ENCODE assay signal across 1 cellular context in the genomic region with DNA sequence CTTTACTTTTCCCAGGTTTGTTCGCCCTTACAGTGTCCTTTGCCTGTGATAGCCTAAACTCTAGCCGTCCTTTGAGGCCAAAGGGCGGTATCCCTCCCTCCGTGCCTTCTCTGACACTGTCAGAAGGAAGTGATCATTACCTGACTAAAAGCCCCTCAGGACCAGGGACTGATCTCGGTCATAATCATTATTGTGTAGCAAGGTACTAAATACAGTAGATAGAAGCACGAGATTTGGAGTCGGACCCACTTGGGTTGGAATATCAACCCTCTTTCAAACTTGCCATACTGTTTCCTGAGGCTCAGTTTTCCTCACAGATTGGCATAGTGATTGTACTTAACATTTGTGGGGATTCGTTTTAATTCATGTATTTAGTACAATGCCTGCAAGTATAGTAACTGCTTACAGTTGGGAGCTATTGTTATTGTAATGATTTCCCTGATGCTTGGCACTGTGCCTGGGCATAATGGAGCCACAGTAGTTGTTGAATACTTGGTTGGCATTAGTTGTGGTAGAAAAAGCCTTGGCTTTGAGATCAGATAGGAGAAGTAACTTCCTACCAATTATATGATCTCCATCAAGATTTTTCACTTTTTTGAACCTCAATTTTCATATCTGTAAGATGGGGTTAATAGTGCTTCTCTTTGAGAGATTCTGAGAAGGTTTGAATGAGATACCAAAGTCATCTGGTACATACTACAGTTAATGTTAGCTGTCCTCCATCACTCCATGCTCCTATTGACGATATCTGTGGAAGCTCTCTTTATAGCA.
TF ChIP-seq lines count a peak whose summit lies in the region.

No MANE protein-coding gene starts in this region.

TF ChIP-seq in IMR-90, 13 proteins besides CTCF, POLR2A, EP300 and RAD21:
- TF ChIP-seq, protein P1, sequence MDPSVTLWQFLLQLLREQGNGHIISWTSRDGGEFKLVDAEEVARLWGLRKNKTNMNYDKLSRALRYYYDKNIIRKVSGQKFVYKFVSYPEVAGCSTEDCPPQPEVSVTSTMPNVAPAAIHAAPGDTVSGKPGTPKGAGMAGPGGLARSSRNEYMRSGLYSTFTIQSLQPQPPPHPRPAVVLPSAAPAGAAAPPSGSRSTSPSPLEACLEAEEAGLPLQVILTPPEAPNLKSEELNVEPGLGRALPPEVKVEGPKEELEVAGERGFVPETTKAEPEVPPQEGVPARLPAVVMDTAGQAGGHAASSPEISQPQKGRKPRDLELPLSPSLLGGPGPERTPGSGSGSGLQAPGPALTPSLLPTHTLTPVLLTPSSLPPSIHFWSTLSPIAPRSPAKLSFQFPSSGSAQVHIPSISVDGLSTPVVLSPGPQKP (IDR thresholded peaks at IDR 0.05; ENCODE audit: borderline replicate concordance, low read depth, low read length) = no peak
- TF ChIP-seq, protein P2, sequence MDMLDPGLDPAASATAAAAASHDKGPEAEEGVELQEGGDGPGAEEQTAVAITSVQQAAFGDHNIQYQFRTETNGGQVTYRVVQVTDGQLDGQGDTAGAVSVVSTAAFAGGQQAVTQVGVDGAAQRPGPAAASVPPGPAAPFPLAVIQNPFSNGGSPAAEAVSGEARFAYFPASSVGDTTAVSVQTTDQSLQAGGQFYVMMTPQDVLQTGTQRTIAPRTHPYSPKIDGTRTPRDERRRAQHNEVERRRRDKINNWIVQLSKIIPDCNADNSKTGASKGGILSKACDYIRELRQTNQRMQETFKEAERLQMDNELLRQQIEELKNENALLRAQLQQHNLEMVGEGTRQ (IDR thresholded peaks at IDR 0.05; ENCODE audit: low read depth, low read length) = no peak
- TF ChIP-seq RCOR1 (IDR thresholded peaks at IDR 0.05; ENCODE audit: insufficient replicate concordance, low read length) (no peak), MAZ (IDR thresholded peaks at IDR 0.05; ENCODE audit: borderline replicate concordance, low read depth, low read length) (no peak), MAFK (IDR thresholded peaks at IDR 0.05; ENCODE audit: low read depth, low read length) (no peak), MXI1 (IDR thresholded peaks at IDR 0.05; ENCODE audit: borderline replicate concordance, low read depth, low read length) (no peak), CHD1 (IDR thresholded peaks at IDR 0.05; ENCODE audit: low read depth, low read length) (no peak), RFX5 (IDR thresholded peaks at IDR 0.05; ENCODE audit: low read depth, low read length) (no peak), FOS (IDR thresholded peaks at IDR 0.05; ENCODE audit: low read depth, low read length) (no peak), CEBPB (IDR thresholded peaks at IDR 0.05; ENCODE audit: low read depth, low read length) (no peak), BHLHE40 (IDR thresholded peaks at IDR 0.05; ENCODE audit: low read depth, low read length) (no peak), NFE2L2 (IDR thresholded peaks at IDR 0.05; ENCODE audit: low read depth, low read length) (no peak)
